Comparison of ENCODE assay signal across 8 cellular contexts in the genomic region with DNA sequence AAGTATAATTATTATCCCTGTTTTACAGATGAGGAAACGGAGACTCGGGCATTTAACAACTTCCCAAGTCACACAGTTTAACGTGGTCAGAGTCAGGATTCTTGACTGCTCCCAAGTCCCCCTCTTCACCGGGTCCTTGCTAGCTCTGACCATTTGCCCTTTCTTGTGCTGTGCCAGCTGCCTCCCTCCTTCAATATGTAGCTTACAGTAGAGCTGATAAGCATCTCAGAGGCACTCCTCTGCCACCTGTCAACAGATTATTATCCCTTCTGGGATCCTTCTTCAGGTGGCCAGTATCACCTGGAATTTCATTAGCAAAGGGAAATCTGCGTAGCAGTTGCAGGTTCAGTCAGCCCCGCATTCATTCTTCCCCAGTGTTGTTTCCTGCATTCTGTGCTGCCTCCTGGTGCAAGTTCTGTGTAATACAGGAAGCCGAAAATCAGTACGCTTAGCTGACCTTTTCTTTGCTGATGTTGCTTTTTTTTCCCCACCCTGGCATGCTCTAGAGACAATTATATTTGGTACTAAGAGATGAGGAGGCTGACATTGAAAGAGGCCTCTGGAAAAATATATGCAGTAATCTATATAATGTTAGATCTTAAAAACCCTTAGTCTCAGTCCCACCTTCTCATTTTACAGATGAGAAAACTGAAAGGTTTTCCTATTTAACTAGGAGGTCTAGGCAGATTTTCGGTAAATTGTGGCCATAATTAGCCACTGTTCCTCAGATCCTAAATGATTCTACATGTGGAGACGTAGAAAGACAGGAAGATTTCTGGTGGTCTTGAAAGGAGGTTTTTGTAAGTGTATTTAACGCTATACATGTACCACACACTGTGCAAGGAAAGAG. TPM values are rescaled to one million over a fixed set of nuclear protein-coding genes. Genes with fewer than 3 reads are reported as not detected.
DNase-seq lines count a peak whose midpoint lies in the region; ATAC-seq, FAIRE-seq and TF ChIP-seq lines count a peak whose summit lies in the region.

No MANE protein-coding gene starts in this region.

- TF ChIP-seq CTCF in A549 (IDR thresholded peaks at IDR 0.05): peak; percentile 89
- peak; percentile 76 for TF ChIP-seq CTCF in GM10248 (IDR thresholded peaks at IDR 0.05; ENCODE audit: control extremely low read depth, extremely low read depth, low read depth, missing control alignments)
- TF ChIP-seq CTCF in brain microvascular endothelial cell (IDR thresholded peaks at IDR 0.05; ENCODE audit: low read depth, low read length, missing control alignments): peak; percentile 87
- peak; percentile 73 to 91 (median 89) for TF ChIP-seq CTCF in keratinocyte (optimal IDR thresholded peaks at IDR 0.05 in 1 of 3, IDR thresholded peaks at IDR 0.05 in 1 of 3, conservative IDR thresholded peaks at IDR 0.05 in 1 of 3; ENCODE audit: extremely low read depth in 1 of 3, insufficient read depth in 2 of 3, low read length in 3 of 3)

- no peak for TF ChIP-seq EP300 in A549 (IDR thresholded peaks at IDR 0.05)

- dilution Hi-C loops in keratinocyte (cut with MboI; ENCODE audit: extremely low pct_ligation_motif_present, low sequenced_read_pairs): no loop called here

- H3K4me3 ChIP-seq in A549 (no peak overlapping the region), Karpas-422 (ENCODE audit: low read length) (no peak overlapping the region), brain microvascular endothelial cell (ENCODE audit: low read depth, low read length) (no peak overlapping the region), keratinocyte (ENCODE audit: control insufficient read depth in 2 of 3, extremely low read depth in 1 of 3, insufficient read depth in 2 of 3, low read depth in 1 of 3, low read length in 3 of 3) (no peak overlapping the region)

- H3K27ac ChIP-seq in A549: no peak overlapping the region
- no peak overlapping the region for H3K27ac ChIP-seq in Karpas-422 (ENCODE audit: low read length)
- H3K27ac ChIP-seq in brain microvascular endothelial cell: no peak overlapping the region
- H3K27ac ChIP-seq in keratinocyte (ENCODE audit: control insufficient read depth, insufficient read depth, low read length): peak overlapping the region; percentile 15

- in situ Hi-C loops in brain microvascular endothelial cell (cut with HindIII; ENCODE audit: low pct_ligation_motif_present, low sequenced_read_pairs): no loop called here

- no peak for TF ChIP-seq POLR2A in A549 (IDR thresholded peaks at IDR 0.05; ENCODE audit: low read length)

- no peak overlapping the region for H3K9ac ChIP-seq in Karpas-422 (ENCODE audit: low read length)
- H3K9ac ChIP-seq in keratinocyte (ENCODE audit: control insufficient read depth, extremely low read depth, insufficient read depth, low read length): no peak overlapping the region

- no peak for FAIRE-seq in A549 (lab: Jason Lieb, UNC)
- peak; percentile 73 for FAIRE-seq in keratinocyte (lab: Jason Lieb, UNC)

- H3K9me2 ChIP-seq in Karpas-422 (replicated peaks; ENCODE audit: insufficient read depth, low read length): no peaks in the 10 kb centered on the region

- H3K9me3 ChIP-seq in A549: no peaks in the 10 kb centered on the region
- H3K9me3 ChIP-seq in Karpas-422 (ENCODE audit: low read length): no peaks in the 10 kb centered on the region
- H3K9me3 ChIP-seq in keratinocyte (ENCODE audit: control insufficient read depth, low read depth, low read length): no peaks in the 10 kb centered on the region

- POLR2A ChIA-PET in A549 (lab: Yijun Ruan, JAX) (interaction anchor here (0.9 to 2.9 kb wide), 4 partner anchors 11 to 239 kb away, joined by 3 to 17 read pairs (median 9); partner anchors contain the start of gene LYSMD2), GM10248 (lab: Yijun Ruan, JAX) (no interaction called here)

- H3K27me3 ChIP-seq in Karpas-422 (ENCODE audit: low read length) (no peaks in the 10 kb centered on the region), brain microvascular endothelial cell (replicated peaks) (no peaks in the 10 kb centered on the region), keratinocyte (ENCODE audit: control insufficient read depth, extremely low read depth, insufficient read depth, low read length) (no peaks in the 10 kb centered on the region)

- H4K20me1 ChIP-seq in Karpas-422 (ENCODE audit: insufficient read depth, low read depth, low read length) (no peaks in the 10 kb centered on the region), keratinocyte (ENCODE audit: control insufficient read depth, extremely low read depth, insufficient read depth, low read length) (no peaks in the 10 kb centered on the region)

- H3K36me3 ChIP-seq in Karpas-422 (ENCODE audit: insufficient read depth, low read length) (no peaks in the 10 kb centered on the region), brain microvascular endothelial cell (replicated peaks) (no peaks in the 10 kb centered on the region), keratinocyte (ENCODE audit: control insufficient read depth in 2 of 2, extremely low read depth in 1 of 2, insufficient read depth in 2 of 2, low read length in 2 of 2) (peaks cover 0 to 3% of the 10 kb centered on the region in 2 experiments)

- peak; percentile 92 to 97 for TF ChIP-seq RAD21 in A549 (conservative IDR thresholded peaks at IDR 0.05 in 1 of 2, IDR thresholded peaks at IDR 0.05 in 1 of 2)

- peak; percentile 92 to 94 for ATAC-seq in A549
- no peak for ATAC-seq in HG02938 (IDR thresholded peaks at IDR 0.05; ENCODE audit: unreplicated experiment)

- peak overlapping the region; percentile 42; the same call in 2 of the 3 replicates for H3K4me2 ChIP-seq in A549
- H3K4me2 ChIP-seq in Karpas-422 (ENCODE audit: low read depth, low read length, poor library complexity, severe bottlenecking): no peak overlapping the region
- H3K4me2 ChIP-seq in keratinocyte (ENCODE audit: control insufficient read depth, extremely low read depth, insufficient read depth, low read depth, low read length): peak overlapping the region; percentile 39

- H2AFZ ChIP-seq in Karpas-422 (ENCODE audit: low read length) (no peak overlapping the region), keratinocyte (ENCODE audit: control insufficient read depth, low read length) (no peak overlapping the region)

- H3K9me1 ChIP-seq in keratinocyte (ENCODE audit: control insufficient read depth, extremely low read depth, insufficient read depth, low read length): no peaks in the 10 kb centered on the region

- WGBS in A549 (ENCODE audit: missing lambda C conversion rate): 21% methylated on average over 11 of the region's 11 CpGs

- CTCF ChIA-PET in A549 (lab: Yijun Ruan, JAX) (interaction anchor here (0.6 to 22.4 kb wide), 98 partner anchors 10 to 613 kb away, joined by 3 to 597 read pairs (median 6); partner anchors contain the start of genes DMXL2, LYSMD2, SCG3 and TMOD2), GM10248 (lab: Yijun Ruan, JAX) (interaction anchor here (0.7 to 5.3 kb wide), 59 partner anchors 9 to 495 kb away, joined by 3 to 168 read pairs (median 5); partner anchors contain the start of genes DMXL2, LYSMD2, SCG3 and TMOD2)

- DNase-seq in A549 (ENCODE audit: low read depth in 1 of 2, low spot score in 1 of 2) (peak; percentile 72 to 77), GM10248 (ENCODE audit: extremely low spot score) (peak; percentile 56), Karpas-422 (peak; percentile 81), T follicular helper cell (ENCODE audit: low read depth) (peak; percentile 27), brain microvascular endothelial cell (peak; percentile 47), keratinocyte (ENCODE audit: low read depth, low spot score) (no peak)
- peak; percentile 26 to 29 for DNase-seq in stimulated activated CD4-positive, alpha-beta T cell treated with anti-CD3 and anti-CD28 coated beads, Interleukin-4, amount 100 ng/mL, for 4 hours

- H3K4me1 ChIP-seq in A549 (peaks cover 13% of the 10 kb centered on the region; the same call in 2 of the 3 replicates), Karpas-422 (ENCODE audit: low read length) (no peaks in the 10 kb centered on the region), keratinocyte (ENCODE audit: control insufficient read depth, extremely low read depth, insufficient read depth, low read length) (peaks cover 17% of the 10 kb centered on the region)

- H3K79me2 ChIP-seq in Karpas-422 (ENCODE audit: low read length): no peaks in the 10 kb centered on the region
- H3K79me2 ChIP-seq in keratinocyte (ENCODE audit: control insufficient read depth, insufficient read depth, low read length): no peaks in the 10 kb centered on the region

RNA-seq across cellular contexts. Expression of gene TMOD2, which starts 24.8 kb away (rescaled TPM):
- 2.5 and 2.8 TPM in 2 replicates for polyA plus RNA-seq in A549 (2011; rRNA removed)
- 0.24 and 0.30 TPM in 2 replicates for polyA plus RNA-seq in A549 (2012; cell fraction: cytosol; rRNA removed)
- polyA plus RNA-seq in A549 (2012; cell fraction: nucleus; rRNA removed): 0.18 and 0.31 TPM in 2 replicates
- 1.6 to 2.1 TPM (median 2.0 TPM) in 3 replicates for polyA plus RNA-seq in A549 (2017; fragmentation: RNase III; extraction: RNeasy Plus Mini Kit Qiagen cat#74134 plus additional on column Dnase treatment)
- 1.2 and 1.4 TPM in 2 replicates for polyA minus RNA-seq in A549 (2011; rRNA and poly(A)+ RNA removed)
- total RNA-seq in Karpas-422 (2014; rRNA removed; shearing (Covaris generic); ENCODE audit: low replicate concordance): 0.72 and 2.6 TPM in 2 replicates
- polyA plus RNA-seq in keratinocyte: 3.1 to 5.8 TPM (median 5.2 TPM) in 3 replicates
- 2.2 TPM for polyA plus RNA-seq in keratinocyte (2011; ENCODE audit: low read depth)
- polyA plus RNA-seq in keratinocyte (2011; cell fraction: cytosol; rRNA removed): 3.4 and 6.3 TPM in 2 replicates
- polyA plus RNA-seq in keratinocyte (2011; cell fraction: nucleus; rRNA removed): 7.7 and 8.7 TPM in 2 replicates
- 2.6 and 4.0 TPM in 2 replicates for polyA plus RNA-seq in keratinocyte (2012; ENCODE audit: low replicate concordance)
- polyA minus RNA-seq in keratinocyte: 2.1 to 7.8 TPM (median 5.9 TPM) in 3 replicates
- 4.0 TPM for polyA minus RNA-seq in keratinocyte (2011; cell fraction: cytosol; rRNA and poly(A)+ RNA removed)
- 5.5 and 12.0 TPM in 2 replicates for polyA minus RNA-seq in keratinocyte (2011; cell fraction: nucleus; rRNA and poly(A)+ RNA removed)

RNA-seq across cellular contexts. Expression of gene LYSMD2, which starts 38.7 kb away (rescaled TPM):
- polyA plus RNA-seq in A549 (2011; rRNA removed) (29.2 and 32.1 TPM in 2 replicates), A549 (2017; fragmentation: RNase III; extraction: RNeasy Plus Mini Kit Qiagen cat#74134 plus additional on column Dnase treatment) (16.9 to 18.5 TPM (median 18.3 TPM) in 3 replicates), keratinocyte (6.4 to 12.7 TPM (median 7.4 TPM) in 3 replicates)
- polyA plus RNA-seq in A549 (2012; cell fraction: cytosol; rRNA removed): 11.8 and 14.3 TPM in 2 replicates
- polyA plus RNA-seq in A549 (2012; cell fraction: nucleus; rRNA removed): 6.2 and 9.6 TPM in 2 replicates
- 2.7 and 4.0 TPM in 2 replicates for polyA minus RNA-seq in A549 (2011; rRNA and poly(A)+ RNA removed)
- 3.4 and 5.4 TPM in 2 replicates for total RNA-seq in Karpas-422 (2014; rRNA removed; shearing (Covaris generic); ENCODE audit: low replicate concordance)
- polyA plus RNA-seq in keratinocyte (2011; ENCODE audit: low read depth): 3.8 TPM
- 7.5 and 15.2 TPM in 2 replicates for polyA plus RNA-seq in keratinocyte (2011; cell fraction: cytosol; rRNA removed)
- polyA plus RNA-seq in keratinocyte (2011; cell fraction: nucleus; rRNA removed): 4.1 and 6.9 TPM in 2 replicates
- polyA plus RNA-seq in keratinocyte (2012; ENCODE audit: low replicate concordance): 5.2 and 5.3 TPM in 2 replicates
- 0.30 to 0.82 TPM (median 0.80 TPM) in 3 replicates for polyA minus RNA-seq in keratinocyte
- polyA minus RNA-seq in keratinocyte (2011; cell fraction: cytosol; rRNA and poly(A)+ RNA removed): 6.7 TPM
- polyA minus RNA-seq in keratinocyte (2011; cell fraction: nucleus; rRNA and poly(A)+ RNA removed): 0.74 and 2.2 TPM in 2 replicates

RNA-seq across cellular contexts. Expression of gene TMOD3, which starts 53.3 kb away (rescaled TPM):
- polyA plus RNA-seq in A549 (2011; rRNA removed) (93.2 and 111 TPM in 2 replicates), A549 (2017; fragmentation: RNase III; extraction: RNeasy Plus Mini Kit Qiagen cat#74134 plus additional on column Dnase treatment) (55.5 to 57.8 TPM (median 57.5 TPM) in 3 replicates), keratinocyte (48.4 to 100 TPM (median 50.2 TPM) in 3 replicates)
- 11.4 and 13.2 TPM in 2 replicates for polyA plus RNA-seq in A549 (2012; cell fraction: cytosol; rRNA removed)
- 8.5 and 11.3 TPM in 2 replicates for polyA plus RNA-seq in A549 (2012; cell fraction: nucleus; rRNA removed)
- polyA minus RNA-seq in A549 (2011; rRNA and poly(A)+ RNA removed): 29.2 and 34.3 TPM in 2 replicates
- 6.9 and 13.7 TPM in 2 replicates for total RNA-seq in Karpas-422 (2014; rRNA removed; shearing (Covaris generic); ENCODE audit: low replicate concordance)
- polyA plus RNA-seq in keratinocyte (2011; ENCODE audit: low read depth): 249 TPM
- polyA plus RNA-seq in keratinocyte (2011; cell fraction: cytosol; rRNA removed): 50.3 and 97.3 TPM in 2 replicates
- polyA plus RNA-seq in keratinocyte (2011; cell fraction: nucleus; rRNA removed): 66.1 and 71.0 TPM in 2 replicates
- 59.4 and 66.5 TPM in 2 replicates for polyA plus RNA-seq in keratinocyte (2012; ENCODE audit: low replicate concordance)
- polyA minus RNA-seq in keratinocyte: 20.2 to 107 TPM (median 32.1 TPM) in 3 replicates
- polyA minus RNA-seq in keratinocyte (2011; cell fraction: cytosol; rRNA and poly(A)+ RNA removed): 36.8 TPM
- polyA minus RNA-seq in keratinocyte (2011; cell fraction: nucleus; rRNA and poly(A)+ RNA removed): 46.0 and 118 TPM in 2 replicates
